10 cellular contexts compared by ENCODE assay signal in genomic region chr2:65017335-65017734, GRCh38. TPM values are rescaled to one million over a fixed set of nuclear protein-coding genes. Genes with fewer than 3 reads are reported as not detected.
DNase-seq lines count a peak whose midpoint lies in the region; ATAC-seq and TF ChIP-seq lines count a peak whose summit lies in the region.
"Had no signal": no experiment of that assay in that cellular context is flagged by ENCODE, and none has a peak within 500 bp of the region (broad histone marks: within the 10 kb centered on the region; RNA-seq: fewer than 3 reads in every experiment).

No MANE protein-coding gene starts in this region.

- H3K9me3 ChIP-seq in mucosa of descending colon, result no peaks in the 10 kb centered on the region
- H3K9me3 ChIP-seq in smooth muscle cell (replicated peaks; ENCODE audit: low read depth), result no peaks in the 10 kb centered on the region
- H3K9me3 ChIP-seq in aorta (ENCODE audit: control insufficient read depth, low read length), result no peaks in the 10 kb centered on the region

- CTCF ChIA-PET in RWPE1 (lab: Yijun Ruan, JAX), result interaction anchor here (0.7 kb wide), 1 partner anchor 15 kb away, joined by 3 read pairs; no protein-coding TSS in a partner anchor

- POLR2A ChIA-PET in RWPE1 (lab: Yijun Ruan, JAX; ENCODE audit: low non-redundant PET), result no interaction called here

- H2AFZ ChIP-seq in smooth muscle cell (ENCODE audit: low read depth), result no peak overlapping the region

- H3K4me2 ChIP-seq in smooth muscle cell, result no peak overlapping the region

- intact Hi-C loops in mucosa of descending colon (cut with DNase I, micrococcal nuclease) (no loop called here), aorta (cut with DNase I) (no loop called here)

- no peaks in the 10 kb centered on the region for H3K4me1 ChIP-seq in mucosa of descending colon (ENCODE audit: low read depth)
- H3K4me1 ChIP-seq in smooth muscle cell (ENCODE audit: low read depth), result no peaks in the 10 kb centered on the region
- no peaks in the 10 kb centered on the region for H3K4me1 ChIP-seq in aorta (ENCODE audit: control insufficient read depth in 1 of 2, insufficient read depth in 2 of 2, low read length in 2 of 2)

- ATAC-seq in mucosa of descending colon, result peak; percentile 62
- no peak for ATAC-seq in aorta (ENCODE audit: low FRiP score)
- no peak for ATAC-seq in HG03342 (IDR thresholded peaks at IDR 0.05; ENCODE audit: unreplicated experiment)

- H3K27ac ChIP-seq in smooth muscle cell (ENCODE audit: low read depth) (no peak overlapping the region), aorta (ENCODE audit: low read depth in 1 of 2, low read length in 2 of 2) (no peak overlapping the region), RWPE1 (no peak overlapping the region)

- TF ChIP-seq CTCF in mucosa of descending colon (IDR thresholded peaks at IDR 0.05) (peak; percentile 17), smooth muscle cell (IDR thresholded peaks at IDR 0.05; ENCODE audit: borderline replicate concordance, insufficient read depth, poor library complexity, severe bottlenecking) (no peak), RWPE1 (conservative IDR thresholded peaks at IDR 0.05; ENCODE audit: low read depth) (no peak)

- H3K36me3 ChIP-seq in mucosa of descending colon (ENCODE audit: low read depth) (no peaks in the 10 kb centered on the region), smooth muscle cell (ENCODE audit: low read depth) (no peaks in the 10 kb centered on the region), aorta (ENCODE audit: control insufficient read depth in 1 of 2, insufficient read depth in 2 of 2, low read length in 1 of 2) (peaks cover 2 to 6% of the 10 kb centered on the region in 2 donors)

- no peaks in the 10 kb centered on the region for H3K79me2 ChIP-seq in smooth muscle cell (ENCODE audit: low read depth)

- DNase-seq in ELR (ENCODE audit: low read depth) (peak; percentile 15), NOMO-1 (lab: John Stamatoyannopoulos, UW; ENCODE audit: unreplicated experiment in 2 of 2) (peak; percentile 88 to 92), dermis microvascular lymphatic vessel endothelial cell (ENCODE audit: low read depth in 2 of 2) (peak; percentile 21 to 24), mucosa of descending colon (peak in 1 of 3 donors; percentile 56), smooth muscle cell (lab: John Stamatoyannopoulos, UW; ENCODE audit: unreplicated experiment) (no peak), aorta (no peak), RWPE1 (ENCODE audit: low spot score) (no peak)
- DNase-seq: activated naive CD8-positive, alpha-beta T cell treated with anti-CD3 and anti-CD28 coated beads for 36 hours; T-helper 1 cell had no signal

- no peaks in the 10 kb centered on the region for H4K20me1 ChIP-seq in smooth muscle cell (ENCODE audit: low read depth)

- H3K4me3 ChIP-seq in mucosa of descending colon (no peak overlapping the region), smooth muscle cell (no peak overlapping the region), aorta (ENCODE audit: low read length in 2 of 2) (no peak overlapping the region)

- no peaks in the 10 kb centered on the region for H3F3A ChIP-seq in smooth muscle cell (ENCODE audit: low read depth)

- H3K9ac ChIP-seq in smooth muscle cell (ENCODE audit: low read depth), result no peak overlapping the region

- H3K27me3 ChIP-seq in smooth muscle cell (ENCODE audit: low read depth) (no peaks in the 10 kb centered on the region), aorta (ENCODE audit: control insufficient read depth in 1 of 2, insufficient read depth in 2 of 2, low read length in 1 of 2) (no peaks in the 10 kb centered on the region)

- 92% methylated on average over 4 of the region's 4 CpGs for WGBS in smooth muscle cell (ENCODE audit: low lambda C conversion rate)
- 52 to 65% methylated on average over 4 of the region's 4 CpGs for WGBS in aorta, 2 donors

RNA-seq across cellular contexts. Expression of gene SLC1A4, which starts 28.1 kb away (rescaled TPM):
- total RNA-seq in dermis microvascular lymphatic vessel endothelial cell (16.3 and 16.6 TPM in 2 replicates), mucosa of descending colon (10 to 100 TPM in 1 of 3 donors, 1 to 10 TPM in 2; 8.2 to 14.7 (median 8.4) TPM), smooth muscle cell (11.9 and 14.2 TPM in 2 replicates), aorta (10 to 100 TPM; 22.5 to 26.4 TPM)
- polyA plus RNA-seq in smooth muscle cell (13.8 and 16.9 TPM in 2 replicates), aorta (10 to 100 TPM in 1 of 2 donors, 1 to 10 TPM in 1; 6.9 to 13.1 TPM)

RNA-seq across cellular contexts. Expression of gene CEP68, which starts 38.9 kb away (rescaled TPM):
- total RNA-seq in dermis microvascular lymphatic vessel endothelial cell (37.2 and 45.6 TPM in 2 replicates), mucosa of descending colon (10 to 100 TPM in 2 of 3 donors, 1 to 10 TPM in 1; 8.9 to 30.9 (median 13.2) TPM), smooth muscle cell (3.2 and 5.7 TPM in 2 replicates), aorta (10 to 100 TPM; 16.6 to 31.0 TPM)
- polyA plus RNA-seq in smooth muscle cell (8.4 and 12.8 TPM in 2 replicates), aorta (1 to 10 TPM; 3.5 to 9.2 TPM)

Comparison
In these comparisons a context has a peak if more than half of its experiments do, and no peak if none do; other contexts are left out.
1. DNase-seq: peak in ELR (single experiment), NOMO-1 (2 of 2) and dermis microvascular lymphatic vessel endothelial cell (2 of 2); none in smooth muscle cell (single experiment), aorta (0 of 2) and RWPE1 (single experiment).